Comparison of ENCODE assay signal across 9 cellular contexts in genomic region chr22:30079952-30080533, GRCh38. TPM values are rescaled to one million over a fixed set of nuclear protein-coding genes. Genes with fewer than 3 reads are reported as not detected.
DNase-seq lines count a peak whose midpoint lies in the region; ATAC-seq, FAIRE-seq and TF ChIP-seq lines count a peak whose summit lies in the region.
"Had no signal": no experiment of that assay in that cellular context is flagged by ENCODE, and none has a peak within 500 bp of the region (broad histone marks: within the 10 kb centered on the region; RNA-seq: fewer than 3 reads in every experiment).

Gene HORMAD2, plus strand, starts transcription at chr22:30080464. Its CDS starts 13,489 bp downstream, at chr22:30093953.

- H3K4me1 ChIP-seq in astrocyte (ENCODE audit: insufficient read depth, low read length), result peaks cover 5% of the 10 kb centered on the region
- no peaks in the 10 kb centered on the region for H3K4me1 ChIP-seq in trophoblast cell (ENCODE audit: control insufficient read depth in 1 of 2, insufficient read depth in 2 of 2, low read length in 2 of 2)

- H3K4ac ChIP-seq in trophoblast cell (ENCODE audit: low read depth, low read length), result no peak within 1 kb of the TSS

- H4K12ac ChIP-seq in trophoblast cell (ENCODE audit: low read depth, low read length), result no peak within 1 kb of the TSS

- H3K9ac ChIP-seq in astrocyte (ENCODE audit: low read length), result peak within 1 kb of the TSS; percentile 61
- H3K9ac ChIP-seq in trophoblast cell (ENCODE audit: low read length), result no peak within 1 kb of the TSS

- no peak within 1 kb of the TSS for H2BK120ac ChIP-seq in trophoblast cell (ENCODE audit: insufficient read depth, low read length, poor library complexity)

- H3K27ac Mint-ChIP-seq in astrocyte (ENCODE audit: unreplicated experiment), result no peak within 1 kb of the TSS

- peaks cover 2% of the 10 kb centered on the region for H3K79me1 ChIP-seq in trophoblast cell (ENCODE audit: low read length)

- H3K4me3 ChIP-seq in astrocyte (ENCODE audit: insufficient read depth, low read depth, low read length), result peak within 1 kb of the TSS; percentile 50
- no peak within 1 kb of the TSS for H3K4me3 ChIP-seq in trophoblast cell (ENCODE audit: low read depth, low read length)

- no peaks in the 10 kb centered on the region for H3K4me1 Mint-ChIP-seq in astrocyte (ENCODE audit: low read depth, unreplicated experiment)

- H3K18ac ChIP-seq in trophoblast cell (ENCODE audit: low read length), result no peak within 1 kb of the TSS

- FAIRE-seq in astrocyte (lab: Jason Lieb, UNC), result no peak
- FAIRE-seq: endometrium had no signal

- no peak within 1 kb of the TSS for H2AK5ac ChIP-seq in trophoblast cell (ENCODE audit: low read length)

- DNase-seq in GM03348 (ENCODE audit: low spot score), result peak; percentile 13
- peak; percentile 61 for DNase-seq in astrocyte (ENCODE audit: low read depth)
- DNase-seq in iPS DF 19.7 (ENCODE audit: low read depth, low spot score), result peak; percentile 72
- peak; percentile 84 to 89 for DNase-seq in trophoblast cell
- no peak for DNase-seq in hepatic stellate cell (ENCODE audit: low spot score)
- no peak for DNase-seq in COLO668 (lab: John Stamatoyannopoulos, UW; ENCODE audit: unreplicated experiment)
- no peak for DNase-seq in NCI-H187 treated with DMSO at 0.1 percent for 48 hours (lab: John Stamatoyannopoulos, UW)

- H3K9me3 ChIP-seq in astrocyte (ENCODE audit: insufficient read depth, low read depth, low read length) (no peaks in the 10 kb centered on the region), trophoblast cell (ENCODE audit: insufficient read depth, low read depth, low read length) (peaks cover 2% of the 10 kb centered on the region)

- H2AFZ ChIP-seq in astrocyte (ENCODE audit: low read depth, low read length) (peak within 1 kb of the TSS; percentile 84), trophoblast cell (ENCODE audit: insufficient read depth, low read length, poor library complexity) (peak within 1 kb of the TSS; percentile 3)

- ATAC-seq in HG02763 (IDR thresholded peaks at IDR 0.05; ENCODE audit: unreplicated experiment), result no peak

- no peaks in the 10 kb centered on the region for H3K36me3 ChIP-seq in astrocyte (ENCODE audit: insufficient read depth, low read length)
- no peaks in the 10 kb centered on the region for H3K36me3 ChIP-seq in trophoblast cell (ENCODE audit: control insufficient read depth in 1 of 2, insufficient read depth in 2 of 2, low read length in 2 of 2)

- H3K23ac ChIP-seq in trophoblast cell (ENCODE audit: low read length), result no peak within 1 kb of the TSS

- H3K79me2 ChIP-seq in astrocyte (ENCODE audit: insufficient read depth, low read length) (no peaks in the 10 kb centered on the region), trophoblast cell (ENCODE audit: control insufficient read depth, insufficient read depth, low read length, poor library complexity) (no peaks in the 10 kb centered on the region)

- H3K9me3 Mint-ChIP-seq in astrocyte (ENCODE audit: unreplicated experiment), result no peaks in the 10 kb centered on the region

- no peak for TF ChIP-seq CTCF in astrocyte (IDR thresholded peaks at IDR 0.05; ENCODE audit: insufficient read depth, low read depth, low read length)

- no peak within 1 kb of the TSS for H3K4me3 Mint-ChIP-seq in astrocyte (ENCODE audit: unreplicated experiment)

- peak within 1 kb of the TSS; percentile 82 for H3K4me2 ChIP-seq in astrocyte (ENCODE audit: low read length)
- peak within 1 kb of the TSS; percentile 49 for H3K4me2 ChIP-seq in trophoblast cell (ENCODE audit: low read length)

- peaks cover 19% of the 10 kb centered on the region for H3K27me3 Mint-ChIP-seq in astrocyte (ENCODE audit: low read depth, unreplicated experiment)

- H4K91ac ChIP-seq in trophoblast cell (ENCODE audit: low read depth, low read length), result no peak within 1 kb of the TSS

- no peak within 1 kb of the TSS for H3K27ac ChIP-seq in astrocyte (ENCODE audit: low read depth, low read length)
- H3K27ac ChIP-seq in trophoblast cell (ENCODE audit: low read depth, low read length), result no peak within 1 kb of the TSS

- no peaks in the 10 kb centered on the region for H3K36me3 Mint-ChIP-seq in astrocyte (ENCODE audit: low read depth, unreplicated experiment)

- H4K8ac ChIP-seq in trophoblast cell (ENCODE audit: low read depth, low read length), result no peak within 1 kb of the TSS

- no peak within 1 kb of the TSS for H3K14ac ChIP-seq in trophoblast cell (ENCODE audit: low read length)

- H4K20me1 ChIP-seq in astrocyte (ENCODE audit: insufficient read depth, low read length), result no peaks in the 10 kb centered on the region

- no peak within 1 kb of the TSS for H2BK5ac ChIP-seq in trophoblast cell (ENCODE audit: low read depth, low read length, poor library complexity)

- H3K27me3 ChIP-seq in astrocyte (ENCODE audit: insufficient read depth, low read length) (peaks cover 15% of the 10 kb centered on the region), trophoblast cell (ENCODE audit: insufficient read depth, low read length) (no peaks in the 10 kb centered on the region)

- WGBS in trophoblast cell (ENCODE audit: extremely low coverage, insufficient coverage, insufficient read length), result no CpG with 5 or more reads among the region's 53 CpGs

- no peak within 1 kb of the TSS for H2BK12ac ChIP-seq in trophoblast cell (ENCODE audit: low read length)

RNA-seq across cellular contexts. Expression of gene HORMAD2, which starts in this region (rescaled TPM):
- total RNA-seq in astrocyte, result not detected in 2 replicates
- polyA plus RNA-seq in trophoblast cell (2013), result 0.11 TPM in 1 of 2 replicates, not detected in the other

Comparison
In these comparisons a context has a peak if more than half of its experiments do, and no peak if none do; other contexts are left out.
1. Peak in DNase-seq, H3K4me3 ChIP-seq, H3K9ac ChIP-seq and H3K4me2 ChIP-seq in astrocyte; RNA of the gene not detected or under 1 TPM.
2. DNase-seq: peak in GM03348 (single experiment), iPS DF 19.7 (single experiment) and trophoblast cell (2 of 2); none in hepatic stellate cell (single experiment), COLO668 (single experiment) and NCI-H187 treated with DMSO at 0.1 percent for 48 hours (single experiment).